In the genomic region with DNA sequence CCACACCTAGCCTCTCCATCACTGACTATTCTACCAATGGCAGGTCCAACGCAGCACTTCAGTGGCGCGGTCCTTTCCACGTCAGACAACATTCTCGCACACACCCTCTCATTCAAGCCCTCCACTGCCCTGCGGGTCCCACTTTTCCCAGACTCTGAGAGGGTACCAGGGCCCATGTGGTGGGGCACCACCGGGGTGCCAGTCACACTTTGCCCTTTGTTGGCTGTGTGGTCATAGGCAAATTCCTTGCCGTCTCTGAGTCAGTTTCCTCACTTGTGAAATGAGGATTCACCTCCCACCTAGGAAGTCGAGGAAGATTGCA, we compare ENCODE assay signal across 8 cellular contexts. TPM values are rescaled to one million over a fixed set of nuclear protein-coding genes. Genes with fewer than 3 reads are reported as not detected.
DNase-seq lines count a peak whose midpoint lies in the region; ATAC-seq and TF ChIP-seq lines count a peak whose summit lies in the region.

No MANE protein-coding gene starts in this region.

- peaks cover 3% of the 10 kb centered on the region; the same call in 1 of the 3 replicates for H3K36me3 Mint-ChIP-seq in GM23338 (ENCODE audit: low read depth)

- peaks cover 28% of the 10 kb centered on the region for H3K27me3 Mint-ChIP-seq in GM23338 (ENCODE audit: insufficient read depth, low read depth, poor library complexity)

- peak overlapping the region; percentile 70 for H3K4me3 Mint-ChIP-seq in GM23338

- H3F3A ChIP-seq in GM23338 (replicated peaks; ENCODE audit: low read depth): peaks cover 8% of the 10 kb centered on the region; the same call in 1 of the 2 replicates

- no peak overlapping the region for H2AFZ ChIP-seq in GM23338

- DNase-seq in GM23338 (ENCODE audit: low spot score): no peak
- no peak for DNase-seq in fibroblast of the aortic adventitia (ENCODE audit: low read depth)
- DNase-seq in skeletal muscle cell (ENCODE audit: low read depth): no peak
- no peak for DNase-seq in hypothalamus (lab: John Stamatoyannopoulos, UW)
- no peak for DNase-seq in NCI-H526 treated with DMSO at 0.1 percent for 48 hours (lab: John Stamatoyannopoulos, UW)
- DNase-seq in DMS153 treated with DMSO at 0.1 percent for 48 hours (lab: John Stamatoyannopoulos, UW; ENCODE audit: unreplicated experiment): no peak

- H3K4me1 ChIP-seq in GM23338 (ENCODE audit: insufficient read depth): peaks cover 3% of the 10 kb centered on the region; the same call in 1 of the 2 replicates

- H3K79me2 ChIP-seq in GM23338 (replicated peaks; ENCODE audit: insufficient read depth): no peaks in the 10 kb centered on the region

- H3K27me3 ChIP-seq in GM23338 (ENCODE audit: insufficient read depth): no peaks in the 10 kb centered on the region

- H4K20me1 ChIP-seq in GM23338 (replicated peaks; ENCODE audit: insufficient read depth): no peaks in the 10 kb centered on the region; the same call in 1 of the 2 replicates

- H3K27ac ChIP-seq in GM23338 (ENCODE audit: low read depth): no peak overlapping the region

- TF ChIP-seq CTCF in GM23338 (conservative IDR thresholded peaks at IDR 0.05; ENCODE audit: low read depth in 2 of 2): no peak
- TF ChIP-seq CTCF in WI38 (IDR thresholded peaks at IDR 0.05; ENCODE audit: low read depth, low read length): no peak
- no peak for TF ChIP-seq CTCF in fibroblast of the aortic adventitia (IDR thresholded peaks at IDR 0.05; ENCODE audit: insufficient read depth, low read length)

- ATAC-seq in GM23338: no peak
- ATAC-seq in HG02571 (IDR thresholded peaks at IDR 0.05; ENCODE audit: unreplicated experiment): no peak

- H3K4me3 ChIP-seq in GM23338 (peak overlapping the region; percentile 90; the same call in 1 of the 2 replicates), WI38 (ENCODE audit: low read depth, low read length) (peak overlapping the region; percentile 77), fibroblast of the aortic adventitia (ENCODE audit: low read depth, low read length) (peak overlapping the region; percentile 89), skeletal muscle cell (ENCODE audit: low read depth, low read length) (peak overlapping the region; percentile 88)

- peaks cover 15% of the 10 kb centered on the region for H3K4me1 Mint-ChIP-seq in GM23338

- H3K36me3 ChIP-seq in GM23338 (ENCODE audit: insufficient read depth): no peaks in the 10 kb centered on the region

- peak overlapping the region; percentile 90; the same call in 1 of the 2 replicates for H3K4me2 ChIP-seq in GM23338

- no peaks in the 10 kb centered on the region for H3K9me3 Mint-ChIP-seq in GM23338

- H3K9me2 ChIP-seq in GM23338 (ENCODE audit: insufficient read depth): no peaks in the 10 kb centered on the region

- no peak overlapping the region for H3K27ac Mint-ChIP-seq in GM23338

TF ChIP-seq in GM23338, 12 proteins besides CTCF, POLR2A, EP300 and RAD21:
- TF ChIP-seq ZNF331 (CRISPR knock-in tag; IDR thresholded peaks at IDR 0.05; ENCODE audit: low read depth): no peak
- no peak for TF ChIP-seq EZH2phosphoT487 (IDR thresholded peaks at IDR 0.05; ENCODE audit: unreplicated experiment)
- TF ChIP-seq, protein P1, sequence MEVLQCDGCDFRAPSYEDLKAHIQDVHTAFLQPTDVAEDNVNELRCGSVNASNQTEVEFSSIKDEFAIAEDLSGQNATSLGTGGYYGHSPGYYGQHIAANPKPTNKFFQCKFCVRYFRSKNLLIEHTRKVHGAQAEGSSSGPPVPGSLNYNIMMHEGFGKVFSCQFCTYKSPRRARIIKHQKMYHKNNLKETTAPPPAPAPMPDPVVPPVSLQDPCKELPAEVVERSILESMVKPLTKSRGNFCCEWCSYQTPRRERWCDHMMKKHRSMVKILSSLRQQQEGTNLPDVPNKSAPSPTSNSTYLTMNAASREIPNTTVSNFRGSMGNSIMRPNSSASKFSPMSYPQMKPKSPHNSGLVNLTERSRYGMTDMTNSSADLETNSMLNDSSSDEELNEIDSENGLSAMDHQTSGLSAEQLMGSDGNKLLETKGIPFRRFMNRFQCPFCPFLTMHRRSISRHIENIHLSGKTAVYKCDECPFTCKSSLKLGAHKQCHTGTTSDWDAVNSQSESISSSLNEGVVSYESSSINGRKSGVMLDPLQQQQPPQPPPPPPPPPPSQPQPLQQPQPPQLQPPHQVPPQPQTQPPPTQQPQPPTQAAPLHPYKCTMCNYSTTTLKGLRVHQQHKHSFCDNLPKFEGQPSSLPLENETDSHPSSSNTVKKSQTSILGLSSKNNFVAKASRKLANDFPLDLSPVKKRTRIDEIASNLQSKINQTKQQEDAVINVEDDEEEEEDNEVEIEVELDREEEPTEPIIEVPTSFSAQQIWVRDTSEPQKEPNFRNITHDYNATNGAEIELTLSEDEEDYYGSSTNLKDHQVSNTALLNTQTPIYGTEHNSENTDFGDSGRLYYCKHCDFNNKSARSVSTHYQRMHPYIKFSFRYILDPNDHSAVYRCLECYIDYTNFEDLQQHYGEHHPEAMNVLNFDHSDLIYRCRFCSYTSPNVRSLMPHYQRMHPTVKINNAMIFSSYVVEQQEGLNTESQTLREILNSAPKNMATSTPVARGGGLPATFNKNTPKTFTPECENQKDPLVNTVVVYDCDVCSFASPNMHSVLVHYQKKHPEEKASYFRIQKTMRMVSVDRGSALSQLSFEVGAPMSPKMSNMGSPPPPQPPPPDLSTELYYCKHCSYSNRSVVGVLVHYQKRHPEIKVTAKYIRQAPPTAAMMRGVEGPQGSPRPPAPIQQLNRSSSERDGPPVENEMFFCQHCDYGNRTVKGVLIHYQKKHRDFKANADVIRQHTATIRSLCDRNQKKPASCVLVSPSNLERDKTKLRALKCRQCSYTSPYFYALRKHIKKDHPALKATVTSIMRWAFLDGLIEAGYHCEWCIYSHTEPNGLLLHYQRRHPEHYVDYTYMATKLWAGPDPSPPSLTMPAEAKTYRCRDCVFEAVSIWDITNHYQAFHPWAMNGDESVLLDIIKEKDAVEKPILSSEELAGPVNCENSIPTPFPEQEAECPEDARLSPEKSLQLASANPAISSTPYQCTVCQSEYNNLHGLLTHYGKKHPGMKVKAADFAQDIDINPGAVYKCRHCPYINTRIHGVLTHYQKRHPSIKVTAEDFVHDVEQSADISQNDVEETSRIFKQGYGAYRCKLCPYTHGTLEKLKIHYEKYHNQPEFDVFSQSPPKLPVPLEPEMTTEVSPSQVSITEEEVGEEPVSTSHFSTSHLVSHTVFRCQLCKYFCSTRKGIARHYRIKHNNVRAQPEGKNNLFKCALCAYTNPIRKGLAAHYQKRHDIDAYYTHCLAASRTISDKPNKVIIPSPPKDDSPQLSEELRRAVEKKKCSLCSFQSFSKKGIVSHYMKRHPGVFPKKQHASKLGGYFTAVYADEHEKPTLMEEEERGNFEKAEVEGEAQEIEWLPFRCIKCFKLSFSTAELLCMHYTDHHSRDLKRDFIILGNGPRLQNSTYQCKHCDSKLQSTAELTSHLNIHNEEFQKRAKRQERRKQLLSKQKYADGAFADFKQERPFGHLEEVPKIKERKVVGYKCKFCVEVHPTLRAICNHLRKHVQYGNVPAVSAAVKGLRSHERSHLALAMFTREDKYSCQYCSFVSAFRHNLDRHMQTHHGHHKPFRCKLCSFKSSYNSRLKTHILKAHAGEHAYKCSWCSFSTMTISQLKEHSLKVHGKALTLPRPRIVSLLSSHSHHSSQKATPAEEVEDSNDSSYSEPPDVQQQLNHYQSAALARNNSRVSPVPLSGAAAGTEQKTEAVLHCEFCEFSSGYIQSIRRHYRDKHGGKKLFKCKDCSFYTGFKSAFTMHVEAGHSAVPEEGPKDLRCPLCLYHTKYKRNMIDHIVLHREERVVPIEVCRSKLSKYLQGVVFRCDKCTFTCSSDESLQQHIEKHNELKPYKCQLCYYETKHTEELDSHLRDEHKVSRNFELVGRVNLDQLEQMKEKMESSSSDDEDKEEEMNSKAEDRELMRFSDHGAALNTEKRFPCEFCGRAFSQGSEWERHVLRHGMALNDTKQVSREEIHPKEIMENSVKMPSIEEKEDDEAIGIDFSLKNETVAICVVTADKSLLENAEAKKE (CRISPR knock-in tag; IDR thresholded peaks at IDR 0.05): no peak
- TF ChIP-seq POLR2AphosphoS5 (IDR thresholded peaks at IDR 0.05; ENCODE audit: low read depth): no peak
- TF ChIP-seq JUNB (IDR thresholded peaks at IDR 0.05; ENCODE audit: unreplicated experiment): no peak
- TF ChIP-seq EZH2 (IDR thresholded peaks at IDR 0.05; ENCODE audit: low read depth, unreplicated experiment): no peak
- TF ChIP-seq STAT1 (IDR thresholded peaks at IDR 0.05; ENCODE audit: unreplicated experiment): no peak
- TF ChIP-seq, protein P2, sequence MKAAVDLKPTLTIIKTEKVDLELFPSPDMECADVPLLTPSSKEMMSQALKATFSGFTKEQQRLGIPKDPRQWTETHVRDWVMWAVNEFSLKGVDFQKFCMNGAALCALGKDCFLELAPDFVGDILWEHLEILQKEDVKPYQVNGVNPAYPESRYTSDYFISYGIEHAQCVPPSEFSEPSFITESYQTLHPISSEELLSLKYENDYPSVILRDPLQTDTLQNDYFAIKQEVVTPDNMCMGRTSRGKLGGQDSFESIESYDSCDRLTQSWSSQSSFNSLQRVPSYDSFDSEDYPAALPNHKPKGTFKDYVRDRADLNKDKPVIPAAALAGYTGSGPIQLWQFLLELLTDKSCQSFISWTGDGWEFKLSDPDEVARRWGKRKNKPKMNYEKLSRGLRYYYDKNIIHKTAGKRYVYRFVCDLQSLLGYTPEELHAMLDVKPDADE (IDR thresholded peaks at IDR 0.05): no peak
- TF ChIP-seq ZNF114 (CRISPR knock-in tag; IDR thresholded peaks at IDR 0.05): no peak
- no peak for TF ChIP-seq CREB1 (CRISPR knock-in tag; IDR thresholded peaks at IDR 0.05; ENCODE audit: low read depth)

RNA-seq across cellular contexts. Expression of a gene that starts 1.1 kb away (rescaled TPM):
- 15.9 and 32.1 TPM in 2 replicates for total RNA-seq in GM23338 (2014; rRNA removed; shearing (Covaris generic))
- polyA plus RNA-seq in GM23338 (2016; fragmentation: Nextera tagmentation; extraction: Ambion mirVana): 3.0 and 5.7 TPM in 2 replicates
- 56.0 and 86.3 TPM in 2 replicates for total RNA-seq in fibroblast of the aortic adventitia (ENCODE audit: low replicate concordance)

RNA-seq across cellular contexts. Expression of a gene that starts 4.2 kb away (rescaled TPM):
- total RNA-seq in GM23338 (2014; rRNA removed; shearing (Covaris generic)): 5.1 and 6.7 TPM in 2 replicates
- polyA plus RNA-seq in GM23338 (2016; fragmentation: Nextera tagmentation; extraction: Ambion mirVana): 4.5 and 5.1 TPM in 2 replicates
- total RNA-seq in fibroblast of the aortic adventitia (ENCODE audit: low replicate concordance): 5.9 and 7.4 TPM in 2 replicates

RNA-seq across cellular contexts. Expression of a gene that starts 17.0 kb away (rescaled TPM):
- total RNA-seq in GM23338 (2014; rRNA removed; shearing (Covaris generic)): 10.9 and 11.9 TPM in 2 replicates
- 9.2 and 9.7 TPM in 2 replicates for polyA plus RNA-seq in GM23338 (2016; fragmentation: Nextera tagmentation; extraction: Ambion mirVana)
- 9.2 and 10.0 TPM in 2 replicates for total RNA-seq in fibroblast of the aortic adventitia (ENCODE audit: low replicate concordance)

RNA-seq across cellular contexts. Expression of a gene that starts 30.4 kb away (rescaled TPM):
- 9.0 and 9.8 TPM in 2 replicates for total RNA-seq in GM23338 (2014; rRNA removed; shearing (Covaris generic))
- 9.5 and 12.4 TPM in 2 replicates for polyA plus RNA-seq in GM23338 (2016; fragmentation: Nextera tagmentation; extraction: Ambion mirVana)
- total RNA-seq in fibroblast of the aortic adventitia (ENCODE audit: low replicate concordance): 6.1 and 37.7 TPM in 2 replicates
